Comparison of ENCODE assay signal across 9 cellular contexts in the genomic region with DNA sequence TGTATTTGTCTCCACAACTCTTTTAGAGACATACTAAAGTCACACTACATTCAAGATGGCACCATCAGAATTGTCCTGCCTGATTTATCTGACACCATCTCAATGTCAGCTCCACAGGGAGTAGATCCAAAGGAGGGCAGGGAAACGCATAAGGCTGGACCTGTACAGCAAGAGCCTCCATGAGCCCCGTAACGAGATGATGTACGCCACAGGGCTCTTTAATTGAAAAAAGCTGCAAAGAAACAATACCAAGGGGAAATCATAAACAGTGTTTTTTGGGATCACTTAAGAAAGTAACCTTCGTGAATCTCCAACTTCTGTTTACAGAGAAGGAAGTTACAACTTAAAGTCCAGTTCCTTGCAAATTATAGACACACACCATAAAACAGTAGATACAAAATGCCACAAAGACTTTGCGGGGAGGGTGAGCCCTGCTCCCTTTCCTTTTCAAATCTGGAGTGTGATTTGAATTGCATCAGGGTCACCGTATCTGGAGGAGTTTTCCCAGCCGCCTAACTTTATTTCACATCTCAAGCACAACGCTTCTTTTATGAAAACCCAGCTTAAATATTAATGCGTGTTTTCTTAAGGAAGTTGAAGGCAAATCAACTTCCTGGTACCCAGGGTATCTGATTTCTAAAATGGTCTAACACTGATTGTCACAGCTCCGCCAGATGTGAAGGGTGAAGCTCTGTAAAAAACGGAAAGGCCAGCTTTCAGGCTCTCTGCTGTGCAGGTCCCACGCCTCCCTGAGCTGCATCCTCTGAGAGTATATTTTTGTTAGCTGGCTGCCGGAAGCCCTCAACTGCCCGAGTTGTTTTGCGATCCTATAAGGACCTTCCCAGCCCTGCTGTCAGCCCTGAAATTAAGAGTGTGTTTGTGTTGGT.
A peak's percentile ranks its signal among the peaks of the same experiment; 100 is the strongest.
DNase-seq lines count a peak whose midpoint lies in the region; ATAC-seq and TF ChIP-seq lines count a peak whose summit lies in the region.
"Had no signal": no experiment of that assay in that cellular context is flagged by ENCODE, and none has a peak within 500 bp of the region (broad histone marks: within the 10 kb centered on the region; RNA-seq: fewer than 3 reads in every experiment).

No MANE protein-coding gene starts in this region.

- H3K4me3 Mint-ChIP-seq in stimulated activated naive CD8-positive, alpha-beta T cell treated with anti-CD3 and anti-CD28 coated beads, Interleukin-15, Interleukin-2, amounts not matched to agents 100 ng/mL and 50 ng/mL, for 24 hours, result peak overlapping the region; percentile 44
- H3K4me3 Mint-ChIP-seq in activated T-helper 17 cell treated with anti-CD3 and anti-CD28 coated beads, Interleukin-2, amount 50 U/mL, for 72 hours, result no peak overlapping the region
- H3K4me3 Mint-ChIP-seq: activated naive CD8-positive, alpha-beta T cell had no signal

- no peaks in the 10 kb centered on the region for H3K9me3 ChIP-seq in sigmoid colon

- TF ChIP-seq CTCF in sigmoid colon (IDR thresholded peaks at IDR 0.05), result no peak

- H3K36me3 ChIP-seq in sigmoid colon, result no peaks in the 10 kb centered on the region

- no peaks in the 10 kb centered on the region for H3K36me3 Mint-ChIP-seq in stimulated activated naive CD8-positive, alpha-beta T cell treated with anti-CD3 and anti-CD28 coated beads, Interleukin-15, Interleukin-2, amounts not matched to agents 100 ng/mL and 50 ng/mL, for 24 hours (ENCODE audit: low read depth)
- no peaks in the 10 kb centered on the region for H3K36me3 Mint-ChIP-seq in activated T-helper 17 cell treated with anti-CD3 and anti-CD28 coated beads, Interleukin-2, amount 50 U/mL, for 72 hours (ENCODE audit: low read depth)
- H3K36me3 Mint-ChIP-seq: activated naive CD8-positive, alpha-beta T cell had no signal

- peaks cover 12% of the 10 kb centered on the region for H3K4me1 Mint-ChIP-seq in stimulated activated naive CD8-positive, alpha-beta T cell treated with anti-CD3 and anti-CD28 coated beads, Interleukin-15, Interleukin-2, amounts not matched to agents 100 ng/mL and 50 ng/mL, for 24 hours (ENCODE audit: low read depth)
- no peaks in the 10 kb centered on the region for H3K4me1 Mint-ChIP-seq in activated T-helper 17 cell treated with anti-CD3 and anti-CD28 coated beads, Interleukin-2, amount 50 U/mL, for 72 hours

- no peak for ATAC-seq in stimulated activated naive CD8-positive, alpha-beta T cell treated with anti-CD3 and anti-CD28 coated beads, Interleukin-15, Interleukin-2, amounts not matched to agents 100 U/mL and 50 U/mL, for 24 hours
- peak; percentile 86 for ATAC-seq in HG03097 (IDR thresholded peaks at IDR 0.05; ENCODE audit: low FRiP score, unreplicated experiment)
- ATAC-seq in activated T-helper 17 cell treated with anti-CD3 and anti-CD28 coated beads, Interleukin-2, amount 50 U/mL, for 72 hours (replicated peaks), result no peak

- peak overlapping the region; percentile 3 to 64 (median 36) for H3K27ac ChIP-seq in sigmoid colon

- peaks cover 20% of the 10 kb centered on the region for H3K27me3 Mint-ChIP-seq in stimulated activated naive CD8-positive, alpha-beta T cell treated with anti-CD3 and anti-CD28 coated beads, Interleukin-15, Interleukin-2, amounts not matched to agents 100 ng/mL and 50 ng/mL, for 24 hours
- peaks cover 11% of the 10 kb centered on the region for H3K27me3 Mint-ChIP-seq in activated T-helper 17 cell treated with anti-CD3 and anti-CD28 coated beads, Interleukin-2, amount 50 U/mL, for 72 hours

- H3K27me3 ChIP-seq in sigmoid colon, result no peaks in the 10 kb centered on the region

- H3K4me1 ChIP-seq in sigmoid colon, result peaks cover 0 to 8% (median 3%) of the 10 kb centered on the region in 4 donors

- DNase-seq in stimulated activated naive CD8-positive, alpha-beta T cell treated with anti-CD3 and anti-CD28 coated beads, Interleukin-15, Interleukin-2, amounts not matched to agents 100 U/mL and 50 U/mL, for 24 hours, result no peak
- peak; percentile 32 for DNase-seq in dermis blood vessel endothelial cell
- no peak for DNase-seq in sigmoid colon
- DNase-seq in NCI-H2107 (lab: John Stamatoyannopoulos, UW), result no peak
- DNase-seq in COLO829 (ENCODE audit: low spot score), result no peak

- TF ChIP-seq POLR2A in sigmoid colon (IDR thresholded peaks at IDR 0.05), result no peak

- WGBS in sigmoid colon, 2 donors, result 10 to 23% methylated on average over 16 of the region's 16 CpGs

- peak overlapping the region; percentile 45 for H3K27ac Mint-ChIP-seq in stimulated activated naive CD8-positive, alpha-beta T cell treated with anti-CD3 and anti-CD28 coated beads, Interleukin-15, Interleukin-2, amounts not matched to agents 100 ng/mL and 50 ng/mL, for 24 hours
- no peak overlapping the region for H3K27ac Mint-ChIP-seq in activated T-helper 17 cell treated with anti-CD3 and anti-CD28 coated beads, Interleukin-2, amount 50 U/mL, for 72 hours
- H3K27ac Mint-ChIP-seq: activated naive CD8-positive, alpha-beta T cell had no signal

- intact Hi-C loops in sigmoid colon (cut with DNase I), result no loop called here

- TF ChIP-seq EP300 in sigmoid colon (IDR thresholded peaks at IDR 0.05), result no peak

- no peaks in the 10 kb centered on the region for H3K9me3 Mint-ChIP-seq in stimulated activated naive CD8-positive, alpha-beta T cell treated with anti-CD3 and anti-CD28 coated beads, Interleukin-15, Interleukin-2, amounts not matched to agents 100 ng/mL and 50 ng/mL, for 24 hours
- no peaks in the 10 kb centered on the region for H3K9me3 Mint-ChIP-seq in activated T-helper 17 cell treated with anti-CD3 and anti-CD28 coated beads, Interleukin-2, amount 50 U/mL, for 72 hours

- no peak overlapping the region for H3K4me3 ChIP-seq in sigmoid colon
